ENCODE assay signal across 8 cellular contexts in the genomic region with DNA sequence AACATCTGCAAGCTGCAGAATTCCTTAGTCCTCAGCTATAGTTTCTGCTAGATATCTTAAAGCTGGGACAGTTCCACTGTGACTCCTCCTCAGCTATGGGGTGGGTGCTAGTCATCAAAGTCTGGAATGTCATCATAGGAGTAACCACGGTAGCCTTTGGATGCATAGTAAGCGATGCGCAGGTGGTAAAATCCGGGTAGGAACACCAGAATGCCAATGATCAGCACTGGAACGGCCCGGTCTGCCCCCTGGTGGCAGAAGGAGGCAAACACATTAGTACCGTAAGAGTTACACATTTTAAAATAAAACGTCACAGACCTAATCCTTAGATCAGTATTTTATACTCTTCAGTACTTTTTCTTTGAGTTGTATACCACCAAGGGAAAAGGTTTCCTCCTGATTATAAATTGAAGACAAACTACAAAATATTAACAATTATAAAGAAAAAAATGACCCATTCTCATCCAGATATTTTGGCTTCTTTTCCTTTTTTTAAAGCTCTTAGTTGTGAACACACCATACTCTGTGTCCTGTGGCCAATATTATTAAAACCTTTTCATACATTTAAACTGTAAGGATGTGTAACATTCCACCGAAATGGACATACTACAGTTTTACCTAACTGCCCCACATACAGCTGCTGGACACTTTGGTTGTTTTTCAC. TPM values are rescaled to one million over a fixed set of nuclear protein-coding genes. Genes with fewer than 3 reads are reported as not detected.
DNase-seq lines count a peak whose midpoint lies in the region; ATAC-seq, FAIRE-seq and TF ChIP-seq lines count a peak whose summit lies in the region.

No MANE protein-coding gene starts in this region.

- POLR2A ChIA-PET in H1 (lab: Charles Lee; ENCODE audit: partially characterized antibody) = interaction anchor here (0.6 to 1.2 kb wide), 4 partner anchors 14 to 217 kb away, joined by 3 to 6 read pairs (median 4); no protein-coding TSS in a partner anchor

- H3K4me3 ChIP-seq in H1 (ENCODE audit: extremely low read depth in 1 of 4, insufficient read depth in 2 of 4, low read depth in 3 of 4, low read length in 4 of 4) = no peak overlapping the region

- H3K36me3 ChIP-seq in H1 (ENCODE audit: control insufficient read depth in 2 of 4, insufficient read depth in 4 of 4, low read length in 3 of 4) = peaks cover 0 to 47% (median 33%) of the 10 kb centered on the region in 4 experiments

- no peak overlapping the region for H2AK5ac ChIP-seq in H1 (ENCODE audit: low read depth, low read length)

- no peak overlapping the region for H3K4me2 ChIP-seq in H1 (ENCODE audit: insufficient read depth in 1 of 2, low read depth in 2 of 2, low read length in 2 of 2)

- no peak overlapping the region for H3K18ac ChIP-seq in H1 (ENCODE audit: extremely low read depth, low read length)

- H4K8ac ChIP-seq in H1 (ENCODE audit: extremely low read depth, insufficient read depth, low read length) = no peak overlapping the region

- no peaks in the 10 kb centered on the region for H3K27me3 ChIP-seq in H1 (replicated peaks in 1 of 4; ENCODE audit: control insufficient read depth in 3 of 4, extremely low read depth in 1 of 4, insufficient read depth in 3 of 4, low read length in 3 of 4)

- CTCF ChIA-PET in H1 (lab: Charles Lee; ENCODE audit: partially characterized antibody) = interaction anchor here (0.5 to 3.1 kb wide), 42 partner anchors 10 to 1065 kb away, joined by 3 to 19 read pairs (median 3); no protein-coding TSS in a partner anchor

- no peak overlapping the region for H2BK5ac ChIP-seq in H1 (ENCODE audit: low read depth, low read length)

- H3K4me3 Mint-ChIP-seq in mesothelial cell of epicardium = no peak overlapping the region

- TF ChIP-seq CTCF in H1 (IDR thresholded peaks at IDR 0.05; ENCODE audit: control extremely low read depth in 1 of 3, insufficient read depth in 1 of 3, low read depth in 1 of 3, low read length in 3 of 3) (peak; percentile 73 to 77 (median 75)), mesothelial cell of epicardium (IDR thresholded peaks at IDR 0.05; ENCODE audit: unreplicated experiment) (peak; percentile 95)

- H3K27ac Mint-ChIP-seq in mesothelial cell of epicardium = peak overlapping the region; percentile 61

- no peaks in the 10 kb centered on the region for H3K4me1 Mint-ChIP-seq in mesothelial cell of epicardium

- no peaks in the 10 kb centered on the region for H3K9me3 ChIP-seq in H1 (ENCODE audit: insufficient read depth in 2 of 2, low read depth in 1 of 2, low read length in 1 of 2)

- H3K23me2 ChIP-seq in H1 (ENCODE audit: low read depth, low read length) = no peaks in the 10 kb centered on the region

- H3K9me3 Mint-ChIP-seq in mesothelial cell of epicardium = peaks cover 5% of the 10 kb centered on the region

- 51% methylated on average over 9 of the region's 9 CpGs; no CpG with 5 or more reads in 1 of the 2 experiments for WGBS in H1 (ENCODE audit: extremely low coverage in 1 of 2, insufficient coverage in 1 of 2, insufficient read length in 1 of 2, insufficient replicate concordance in 2 of 2, low coverage in 1 of 2, low lambda C conversion rate in 2 of 2, missing lambda C conversion rate in 1 of 2), 2 experiments

- no peak overlapping the region for H2BK120ac ChIP-seq in H1 (replicated peaks; ENCODE audit: low read depth, low read length)

- no peak overlapping the region for H3K4ac ChIP-seq in H1 (replicated peaks; ENCODE audit: insufficient read length, low read depth, low read length)

- TF ChIP-seq RAD21 in H1 (IDR thresholded peaks at IDR 0.05 in 1 of 2, conservative IDR thresholded peaks at IDR 0.05 in 1 of 2; ENCODE audit: low read depth in 2 of 2, low read length in 2 of 2) = peak; percentile 78 to 80

- no peak overlapping the region for H3K14ac ChIP-seq in H1 (ENCODE audit: insufficient read length)

- H2AFZ ChIP-seq in H1 (ENCODE audit: low read length) = no peak overlapping the region

- no peak overlapping the region for H3K27ac ChIP-seq in H1 (ENCODE audit: low read depth, low read length)

- ATAC-seq in HG03039 (IDR thresholded peaks at IDR 0.05; ENCODE audit: unreplicated experiment) (peak; percentile 62), GM19463 (IDR thresholded peaks at IDR 0.05; ENCODE audit: unreplicated experiment) (no peak)

- no peaks in the 10 kb centered on the region; the same call in 1 of the 2 replicates for H3K79me1 ChIP-seq in H1 (ENCODE audit: low read depth, low read length)

- no peak overlapping the region for H3K56ac ChIP-seq in H1 (replicated peaks; ENCODE audit: insufficient read length, low read depth, low read length)

- peaks cover 57% of the 10 kb centered on the region for H3K36me3 Mint-ChIP-seq in mesothelial cell of epicardium

- H3K27me3 Mint-ChIP-seq in mesothelial cell of epicardium (ENCODE audit: low read depth) = no peaks in the 10 kb centered on the region

- TF ChIP-seq EP300 in H1 (IDR thresholded peaks at IDR 0.05; ENCODE audit: borderline replicate concordance in 1 of 2, low read depth in 2 of 2, low read length in 2 of 2) = no peak

- H2BK20ac ChIP-seq in H1 (ENCODE audit: low read length) = no peak overlapping the region

- no peak overlapping the region for H4K91ac ChIP-seq in H1 (replicated peaks; ENCODE audit: insufficient read length, low read length)

- no peak overlapping the region for H3K23ac ChIP-seq in H1 (ENCODE audit: insufficient read length)

- H4K5ac ChIP-seq in H1 (ENCODE audit: insufficient read length, low read depth, low read length) = no peak overlapping the region

- H3K9ac ChIP-seq in H1 (replicated peaks in 1 of 4; ENCODE audit: extremely low read depth in 1 of 4, low read depth in 3 of 4, low read length in 3 of 4) = no peak overlapping the region

- H3K4me1 ChIP-seq in H1 (replicated peaks in 1 of 4; ENCODE audit: control insufficient read depth in 3 of 4, insufficient read depth in 4 of 4, low read length in 3 of 4) = no peaks in the 10 kb centered on the region

- H3K79me2 ChIP-seq in H1 (ENCODE audit: control insufficient read depth in 1 of 2, insufficient read depth in 2 of 2, low read length in 2 of 2) = no peaks in the 10 kb centered on the region

- peak; percentile 81 for DNase-seq in DMS53 (lab: John Stamatoyannopoulos, UW)
- DNase-seq in NCI-H774 (lab: John Stamatoyannopoulos, UW) = peak; percentile 37
- DNase-seq in activated CD8-positive, alpha-beta memory T cell treated with anti-CD3 and anti-CD28 coated beads for 1 hour (ENCODE audit: extremely low read depth in 1 of 2, low read depth in 1 of 2) = peak; percentile 58 to 66
- peak in 1 of 2 experiments; percentile 89 for DNase-seq in H1 (ENCODE audit: low read depth in 1 of 2, low spot score in 2 of 2)
- DNase-seq in mesothelial cell of epicardium (ENCODE audit: low spot score in 2 of 2, unreplicated experiment in 2 of 2) = peak; percentile 46 to 80
- DNase-seq in stimulated activated CD8-positive, alpha-beta memory T cell treated with anti-CD3 and anti-CD28 coated beads, Interleukin-4, amount 100 ng/mL, for 4 hours (ENCODE audit: low read depth in 2 of 2, low spot score in 1 of 2) = peak; percentile 41 to 71

- no peak for FAIRE-seq in H1 (lab: Jason Lieb, UNC)

- no peak for TF ChIP-seq POLR2A in H1 (IDR thresholded peaks at IDR 0.05; ENCODE audit: control extremely low read depth in 1 of 2, low read depth in 2 of 2, low read length in 2 of 2)

- H4K20me1 ChIP-seq in H1 (replicated peaks in 1 of 2; ENCODE audit: control insufficient read depth in 1 of 2, insufficient read depth in 2 of 2, low read length in 2 of 2) = peaks cover 0 to 5% of the 10 kb centered on the region in 2 experiments

- no peak overlapping the region for H2BK12ac ChIP-seq in H1 (ENCODE audit: low read depth, low read length)

- H2BK15ac ChIP-seq in H1 (ENCODE audit: low read length) = no peak overlapping the region

TF ChIP-seq in H1, 55 proteins besides CTCF, POLR2A, EP300 and RAD21 (continues in another document):
- TF ChIP-seq SIN3A (conservative IDR thresholded peaks at IDR 0.05 in 1 of 2, IDR thresholded peaks at IDR 0.05 in 1 of 2; ENCODE audit: low read depth in 1 of 2, low read length in 2 of 2) (no peak), HDAC2 (IDR thresholded peaks at IDR 0.05; ENCODE audit: borderline replicate concordance in 1 of 2, low read depth in 2 of 2, low read length in 2 of 2) (no peak)

RNA-seq across cellular contexts. Expression of a gene that starts 12.1 kb away (rescaled TPM):
- 81.5 and 82.2 TPM in 2 replicates for total RNA-seq in H1 (2021; fragmentation: NEBNext Ultra II Directional; extraction: Animal tissue kit (Norgen Biotek cat#: 25700))
- polyA plus RNA-seq in H1 (2011; rRNA removed) = 107 and 133 TPM in 2 replicates
- 110 TPM for polyA plus RNA-seq in H1 (2011; cell fraction: cytosol; rRNA removed)
- 75.1 TPM for polyA plus RNA-seq in H1 (2011; cell fraction: nucleus; rRNA removed)
- polyA plus RNA-seq in H1 (2012, experiment 1 of 2) = 69.2 to 97.4 TPM (median 70.7 TPM) in 4 replicates
- polyA plus RNA-seq in H1 (2012, experiment 2 of 2) = 41.0 TPM
- 86.8 TPM for polyA plus RNA-seq in H1 (2013, experiment 1 of 2)
- polyA plus RNA-seq in H1 (2013, experiment 2 of 2) = 94.8 TPM
- polyA minus RNA-seq in H1 (2011; rRNA and poly(A)+ RNA removed) = 46.0 and 54.6 TPM in 2 replicates
- 30.7 TPM for polyA minus RNA-seq in H1 (2011; cell fraction: cytosol; rRNA and poly(A)+ RNA removed)
- 28.1 TPM for polyA minus RNA-seq in H1 (2011; cell fraction: nucleus; rRNA and poly(A)+ RNA removed)
- 60.7 to 66.5 TPM (median 64.7 TPM) in 3 replicates for total RNA-seq in mesothelial cell of epicardium

RNA-seq across cellular contexts. Expression of a gene that starts 18.9 kb away (rescaled TPM):
- total RNA-seq in H1 (2021; fragmentation: NEBNext Ultra II Directional; extraction: Animal tissue kit (Norgen Biotek cat#: 25700)) = 286 and 290 TPM in 2 replicates
- 737 and 756 TPM in 2 replicates for polyA plus RNA-seq in H1 (2011; rRNA removed)
- polyA plus RNA-seq in H1 (2011; cell fraction: cytosol; rRNA removed) = 693 TPM
- polyA plus RNA-seq in H1 (2011; cell fraction: nucleus; rRNA removed) = 226 TPM
- polyA plus RNA-seq in H1 (2012, experiment 1 of 2) = 284 to 364 TPM (median 320 TPM) in 4 replicates
- polyA plus RNA-seq in H1 (2012, experiment 2 of 2) = 92.9 TPM
- polyA plus RNA-seq in H1 (2013, experiment 1 of 2) = 184 TPM
- polyA plus RNA-seq in H1 (2013, experiment 2 of 2) = 177 TPM
- polyA minus RNA-seq in H1 (2011; rRNA and poly(A)+ RNA removed) = 235 and 271 TPM in 2 replicates
- 276 TPM for polyA minus RNA-seq in H1 (2011; cell fraction: cytosol; rRNA and poly(A)+ RNA removed)
- polyA minus RNA-seq in H1 (2011; cell fraction: nucleus; rRNA and poly(A)+ RNA removed) = 139 TPM
- total RNA-seq in mesothelial cell of epicardium = 82.6 to 89.8 TPM (median 87.5 TPM) in 3 replicates

RNA-seq across cellular contexts. Expression of a gene that starts 26.0 kb away (rescaled TPM):
- 56.2 and 57.0 TPM in 2 replicates for total RNA-seq in H1 (2021; fragmentation: NEBNext Ultra II Directional; extraction: Animal tissue kit (Norgen Biotek cat#: 25700))
- polyA plus RNA-seq in H1 (2011; rRNA removed) = 38.0 and 54.0 TPM in 2 replicates
- 36.7 TPM for polyA plus RNA-seq in H1 (2011; cell fraction: cytosol; rRNA removed)
- polyA plus RNA-seq in H1 (2011; cell fraction: nucleus; rRNA removed) = 22.3 TPM
- polyA plus RNA-seq in H1 (2012, experiment 1 of 2) = 18.8 to 29.1 TPM (median 24.2 TPM) in 4 replicates
- polyA plus RNA-seq in H1 (2012, experiment 2 of 2) = 22.1 TPM
- polyA plus RNA-seq in H1 (2013, experiment 1 of 2) = 30.3 TPM
- 38.2 TPM for polyA plus RNA-seq in H1 (2013, experiment 2 of 2)
- 98.2 and 160 TPM in 2 replicates for polyA minus RNA-seq in H1 (2011; rRNA and poly(A)+ RNA removed)
- 25.1 TPM for polyA minus RNA-seq in H1 (2011; cell fraction: cytosol; rRNA and poly(A)+ RNA removed)
- 31.9 TPM for polyA minus RNA-seq in H1 (2011; cell fraction: nucleus; rRNA and poly(A)+ RNA removed)
- 41.6 to 44.9 TPM (median 42.2 TPM) in 3 replicates for total RNA-seq in mesothelial cell of epicardium
